In genomic region chr2:138095336-138095735, GRCh38 we compare ENCODE assay signal across 33 cellular contexts.
DNase-seq lines count a peak whose midpoint lies in the region; ATAC-seq, FAIRE-seq and TF ChIP-seq lines count a peak whose summit lies in the region.
"Had no signal": no experiment of that assay in that cellular context is flagged by ENCODE, and none has a peak within 500 bp of the region (broad histone marks: within the 10 kb centered on the region; RNA-seq: fewer than 3 reads in every experiment).

No MANE protein-coding gene starts in this region.

- TF ChIP-seq POLR2A in K562 (conservative IDR thresholded peaks at IDR 0.05) = no peak
- no peak for TF ChIP-seq POLR2A in esophagus muscularis mucosa (IDR thresholded peaks at IDR 0.05; ENCODE audit: low read depth)

- H3K27ac ChIP-seq in K562 (ENCODE audit: extremely low read depth, low read depth, low read length) (no peak overlapping the region), esophagus muscularis mucosa (replicated peaks in 1 of 4) (no peak overlapping the region)
- H3K27ac ChIP-seq: 22Rv1; A549; BLaER1; BLaER1 treated with 17β-estradiol and CSF1 and Interleukin-3, amounts not matched to agents 10 nM and 100 nM; C4-2B had no signal

- no peak overlapping the region for H3K9ac ChIP-seq in K562 (ENCODE audit: insufficient read depth in 1 of 2, low read depth in 2 of 2, low read length in 2 of 2)
- H3K9ac ChIP-seq: BLaER1; BLaER1 treated with 17β-estradiol and CSF1 and Interleukin-3, amounts not matched to agents 10 nM and 100 nM had no signal

- intact Hi-C loops in K562 (cut with micrococcal nuclease) (loop anchor here (10.0 kb wide), 1 partner anchor 279 kb away; no protein-coding TSS in a partner anchor), Calu3 (cut with micrococcal nuclease; ENCODE audit: unreplicated experiment) (loop anchor here (10.0 kb wide), 1 partner anchor 729 kb away; no protein-coding TSS in a partner anchor), esophagus muscularis mucosa (cut with DNase I) (no loop called here)

- H3K4me1 ChIP-seq in K562 (replicated peaks in 1 of 2; ENCODE audit: control insufficient read depth in 2 of 2, insufficient read depth in 2 of 2, low read length in 2 of 2) (no peaks in the 10 kb centered on the region), esophagus muscularis mucosa (no peaks in the 10 kb centered on the region)
- H3K4me1 ChIP-seq: A549; BE2C; BLaER1; BLaER1 treated with 17β-estradiol and CSF1 and Interleukin-3, amounts not matched to agents 10 nM and 100 nM had no signal

- no peak overlapping the region for H3K4me3 Mint-ChIP-seq in Calu3 (ENCODE audit: low read depth, unreplicated experiment)
- H3K4me3 Mint-ChIP-seq: B cell; CD14-positive monocyte; CD4-positive, alpha-beta memory T cell; CD4-positive, alpha-beta T cell; CD4-positive, CD25-positive, alpha-beta regulatory T cell; CD8-positive, alpha-beta memory T cell; CD8-positive, alpha-beta T cell had no signal

- H3K4me3 ChIP-seq in K562 (no peak overlapping the region), esophagus muscularis mucosa (no peak overlapping the region)
- H3K4me3 ChIP-seq: A549; BLaER1; BLaER1 treated with 17β-estradiol and CSF1 and Interleukin-3, amounts not matched to agents 10 nM and 100 nM had no signal

- H3K79me2 ChIP-seq in K562 (ENCODE audit: control insufficient read depth, insufficient read depth, low read length) = no peaks in the 10 kb centered on the region

- POLR2A ChIA-PET in K562 (lab: Yijun Ruan, JAX) = interaction anchor here (0.7 to 0.8 kb wide), 2 partner anchors 8 to 23 kb away, joined by 4 read pairs; no protein-coding TSS in a partner anchor

- H4K20me1 ChIP-seq in K562 (replicated peaks; ENCODE audit: control insufficient read depth, insufficient read depth, low read length) = no peaks in the 10 kb centered on the region
- H4K20me1 ChIP-seq: BLaER1; BLaER1 treated with 17β-estradiol and CSF1 and Interleukin-3, amounts not matched to agents 10 nM and 100 nM had no signal

- peak; percentile 4 for DNase-seq in NCI-H69 (lab: John Stamatoyannopoulos, UW)
- no peak for DNase-seq in K562 (ENCODE audit: extremely low read depth in 1 of 4, low spot score in 3 of 4)
- DNase-seq in foreskin melanocyte = peak; percentile 18
- no peak for DNase-seq in Calu3
- no peak for DNase-seq in esophagus muscularis mucosa (ENCODE audit: extremely low spot score)
- DNase-seq: 8988T; ACHN; AML-193; BE2C; C1 segment of cervical spinal cord; Caco-2; CD4-positive, alpha-beta memory T cell; CD4-positive, alpha-beta T cell; CD4-positive, CD25-positive, alpha-beta regulatory T cell; CD8-positive, alpha-beta memory T cell; CD8-positive, alpha-beta T cell; COR-L47; DMS 273 treated with DMSO at 0.1 percent for 48 hours; DMS153; DMS53; DMS79; DMS79 treated with DMSO at 0.1 percent for 48 hours; DND-41; EL had no signal

- TF ChIP-seq CTCF in K562 (IDR thresholded peaks at IDR 0.05 in 2 of 3, conservative IDR thresholded peaks at IDR 0.05 in 1 of 3; ENCODE audit: insufficient read depth in 2 of 3, low read depth in 1 of 3, low read length in 3 of 3) = no peak
- TF ChIP-seq CTCF in Calu3 (IDR thresholded peaks at IDR 0.05; ENCODE audit: unreplicated experiment) = no peak
- no peak for TF ChIP-seq CTCF in esophagus muscularis mucosa (IDR thresholded peaks at IDR 0.05)

- no peaks in the 10 kb centered on the region for H3K9me3 ChIP-seq in K562 (replicated peaks; ENCODE audit: control insufficient read depth, insufficient read depth, low read depth, low read length)
- H3K9me3 ChIP-seq in esophagus muscularis mucosa = no peaks in the 10 kb centered on the region
- H3K9me3 ChIP-seq: A549, BE2C, BLaER1, Caco-2 had no signal

- CTCF ChIA-PET in K562 (lab: Yijun Ruan, JAX; ENCODE audit: low intra/inter-chr PET ratio) (no interaction called here), Calu3 (lab: Charles Lee) (no interaction called here)

- H3K9me3 Mint-ChIP-seq in Calu3 (ENCODE audit: low read depth, unreplicated experiment) = peaks cover 3% of the 10 kb centered on the region

- TF ChIP-seq RAD21 in K562 (CRISPR knock-in tag; conservative IDR thresholded peaks at IDR 0.05 in 1 of 2, IDR thresholded peaks at IDR 0.05 in 1 of 2) = no peak

- no peaks in the 10 kb centered on the region for H3K36me3 Mint-ChIP-seq in Calu3 (ENCODE audit: insufficient read depth, unreplicated experiment)
- H3K36me3 Mint-ChIP-seq: CD14-positive monocyte; CD4-positive, alpha-beta memory T cell; CD4-positive, CD25-positive, alpha-beta regulatory T cell; CD8-positive, alpha-beta memory T cell; CD8-positive, alpha-beta T cell had no signal

- H3K9me1 ChIP-seq in K562 (ENCODE audit: control insufficient read depth, insufficient read depth, low read length) = no peaks in the 10 kb centered on the region

- no peak overlapping the region for H2AFZ ChIP-seq in K562 (ENCODE audit: low read depth, low read length)

- BruUV-seq in K562 (replicated peaks; lab: Mats Ljungman, UMichigan) (no TSS peak), Calu3 (replicated peaks; lab: Mats Ljungman, UMichigan) (no TSS peak)

- no peaks in the 10 kb centered on the region for H3K36me3 ChIP-seq in K562 (ENCODE audit: control insufficient read depth, insufficient read depth, low read length)
- no peaks in the 10 kb centered on the region for H3K36me3 ChIP-seq in esophagus muscularis mucosa
- H3K36me3 ChIP-seq: BE2C; BLaER1; BLaER1 treated with 17β-estradiol and CSF1 and Interleukin-3, amounts not matched to agents 10 nM and 100 nM had no signal

- H3K27ac Mint-ChIP-seq in Calu3 (ENCODE audit: unreplicated experiment) = no peak overlapping the region
- H3K27ac Mint-ChIP-seq: B cell; CD14-positive monocyte; CD4-positive, alpha-beta memory T cell; CD4-positive, alpha-beta T cell; CD4-positive, CD25-positive, alpha-beta regulatory T cell; CD8-positive, alpha-beta memory T cell; CD8-positive, alpha-beta T cell had no signal

- TF ChIP-seq EP300 in K562 (IDR thresholded peaks at IDR 0.05; ENCODE audit: low read length) (no peak), esophagus muscularis mucosa (IDR thresholded peaks at IDR 0.05) (no peak)

- no peaks in the 10 kb centered on the region for H3K27me3 Mint-ChIP-seq in Calu3 (ENCODE audit: unreplicated experiment)
- H3K27me3 Mint-ChIP-seq: B cell; CD4-positive, alpha-beta memory T cell; CD4-positive, alpha-beta T cell; CD4-positive, CD25-positive, alpha-beta regulatory T cell had no signal

- H3K4me1 Mint-ChIP-seq in Calu3 (ENCODE audit: low read depth, unreplicated experiment) = no peaks in the 10 kb centered on the region
- H3K4me1 Mint-ChIP-seq: B cell; CD14-positive monocyte; CD4-positive, alpha-beta memory T cell; CD4-positive, CD25-positive, alpha-beta regulatory T cell; CD8-positive, alpha-beta memory T cell had no signal

- FAIRE-seq in K562 (lab: Jason Lieb, UNC) = no peak
- FAIRE-seq: A204.1, A549 had no signal

- ATAC-seq in K562 (no peak), GM21515 (IDR thresholded peaks at IDR 0.05; ENCODE audit: unreplicated experiment) (no peak)
- ATAC-seq: A549; CD8-positive, alpha-beta T cell had no signal

- in situ Hi-C loops in K562 (cut with MboI) = no loop called here

- no peak overlapping the region for H3K4me2 ChIP-seq in K562 (ENCODE audit: insufficient read depth, low read length)
- H3K4me2 ChIP-seq: A549; BLaER1; BLaER1 treated with 17β-estradiol and CSF1 and Interleukin-3, amounts not matched to agents 10 nM and 100 nM had no signal

- H3K27me3 ChIP-seq in K562 (ENCODE audit: control insufficient read depth in 2 of 2, insufficient read depth in 2 of 2, low read length in 2 of 2) (no peaks in the 10 kb centered on the region), esophagus muscularis mucosa (no peaks in the 10 kb centered on the region)
- H3K27me3 ChIP-seq: BE2C; BLaER1; BLaER1 treated with 17β-estradiol and CSF1 and Interleukin-3, amounts not matched to agents 10 nM and 100 nM had no signal

TF ChIP-seq in K562, 482 proteins besides CTCF, POLR2A, EP300 and RAD21:
- TF ChIP-seq RBM25 (IDR thresholded peaks at IDR 0.05; ENCODE audit: low read depth, low read length, severe bottlenecking) = peak; percentile 69
- TF ChIP-seq BCL6 (CRISPR knock-in tag; IDR thresholded peaks at IDR 0.05) = no peak
- TF ChIP-seq ZFP36 (IDR thresholded peaks at IDR 0.05; ENCODE audit: low read depth, low read length, partially characterized antibody) = peak; percentile 90

Comparison
In these comparisons a context has a peak if more than half of its experiments do, and no peak if none do; other contexts are left out.
1. DNase-seq: peak in NCI-H69 (single experiment) and foreskin melanocyte (single experiment); none in K562 (0 of 4), Calu3 (single experiment) and esophagus muscularis mucosa (single experiment).